ENCODE assay signal across 24 cellular contexts in genomic region chr14:70801836-70802235, GRCh38. TPM values are rescaled to one million over a fixed set of nuclear protein-coding genes. Genes with fewer than 3 reads are reported as not detected.
DNase-seq lines count a peak whose midpoint lies in the region; ATAC-seq, FAIRE-seq and TF ChIP-seq lines count a peak whose summit lies in the region.
"Had no signal": no experiment of that assay in that cellular context is flagged by ENCODE, and none has a peak within 500 bp of the region (broad histone marks: within the 10 kb centered on the region; RNA-seq: fewer than 3 reads in every experiment).

No MANE protein-coding gene starts in this region.

- no peak for TF ChIP-seq EP300 in GM12878 (IDR thresholded peaks at IDR 0.05; ENCODE audit: borderline replicate concordance in 1 of 2, control insufficient read depth in 1 of 2, low read depth in 2 of 2, low read length in 2 of 2)

- H3K4me3 ChIP-seq in PC-3 (ENCODE audit: low read length): no peak overlapping the region
- H3K4me3 ChIP-seq in GM12878: no peak overlapping the region
- H3K4me3 ChIP-seq in kidney (ENCODE audit: low read length in 2 of 2): no peak overlapping the region
- H3K4me3 ChIP-seq in A673 (ENCODE audit: low read depth, low read length, poor library complexity, severe bottlenecking): no peak overlapping the region
- H3K4me3 ChIP-seq: BLaER1 treated with 17β-estradiol and CSF1 and Interleukin-3, amounts not matched to agents 10 nM and 100 nM; SJSA1 had no signal

- RAD21 ChIA-PET in GM12878 (lab: Charles Lee; ENCODE audit: unreplicated experiment): interaction anchor here (0.7 kb wide), 1 partner anchor 133 kb away, joined by 3 read pairs; no protein-coding TSS in a partner anchor

- no peaks in the 10 kb centered on the region for H3K9me3 Mint-ChIP-seq in mesothelial cell of epicardium
- H3K9me3 Mint-ChIP-seq: CD4-positive, alpha-beta memory T cell had no signal

- DNase-seq in GM12891 (ENCODE audit: insufficient read length, low spot score) (no peak), PC-3 (peak; percentile 44), GM12878 (ENCODE audit: low read depth, low spot score) (no peak), mesothelial cell of epicardium (ENCODE audit: low spot score in 2 of 2, unreplicated experiment in 2 of 2) (no peak), kidney (no peak), A673 (ENCODE audit: low spot score) (no peak), G401 (ENCODE audit: low spot score) (no peak)
- DNase-seq: AML-193; CD4-positive, alpha-beta memory T cell; COR-L47; GF-D8; H7; MM.1S; NCI-H2029 treated with DMSO at 0.1 percent for 48 hours; NCI-H2171 treated with DMSO at 0.1 percent for 48 hours; NCI-H345; NCI-H510A treated with DMSO at 0.1 percent for 48 hours; Right ventricle myocardium superior had no signal

- peaks cover 28% of the 10 kb centered on the region for H3K36me3 ChIP-seq in PC-3 (ENCODE audit: low read depth, low read length)
- peaks cover 0 to 13% of the 10 kb centered on the region in 2 experiments; a peak in 3 of 4 replicates for H3K36me3 ChIP-seq in GM12878 (ENCODE audit: control insufficient read depth in 2 of 2, insufficient read depth in 2 of 2, low read length in 1 of 2)
- peaks cover 5 to 7% of the 10 kb centered on the region in 2 donors for H3K36me3 ChIP-seq in kidney (ENCODE audit: control insufficient read depth in 1 of 2, insufficient read depth in 2 of 2, low read length in 2 of 2)
- no peaks in the 10 kb centered on the region for H3K36me3 ChIP-seq in A673 (ENCODE audit: insufficient read depth, low read length, poor library complexity, severe bottlenecking)
- H3K36me3 ChIP-seq: SJSA1 had no signal

- H3K4me3 Mint-ChIP-seq in mesothelial cell of epicardium: no peak overlapping the region
- H3K4me3 Mint-ChIP-seq: CD4-positive, alpha-beta memory T cell had no signal

- in situ Hi-C loops in GM12878 (cut with MboI): no loop called here
- in situ Hi-C loops in G401 (cut with HindIII; ENCODE audit: low sequenced_read_pairs): no loop called here

- H3K9me3 ChIP-seq in PC-3 (ENCODE audit: low read length) (no peaks in the 10 kb centered on the region), GM12878 (replicated peaks; ENCODE audit: control insufficient read depth, insufficient read depth, low read length) (no peaks in the 10 kb centered on the region), kidney (ENCODE audit: control insufficient read depth in 1 of 2, low read length in 2 of 2) (no peaks in the 10 kb centered on the region), A673 (ENCODE audit: low read depth, low read length, poor library complexity, severe bottlenecking) (no peaks in the 10 kb centered on the region)
- H3K9me3 ChIP-seq: BLaER1 treated with 17β-estradiol and CSF1 and Interleukin-3, amounts not matched to agents 10 nM and 100 nM; SJSA1 had no signal

- SMC1A ChIA-PET in GM12878 (lab: Charles Lee; ENCODE audit: uncharacterized antibody, unreplicated experiment): interaction anchor here (0.5 kb wide), 1 partner anchor 39 kb away, joined by 3 read pairs; no protein-coding TSS in a partner anchor

- H3F3A ChIP-seq in PC-3 (ENCODE audit: low read length, unreplicated experiment): no peaks in the 10 kb centered on the region

- H3K27ac ChIP-seq in PC-3 (ENCODE audit: low read length) (no peak overlapping the region), GM12878 (ENCODE audit: control insufficient read depth, insufficient read depth) (no peak overlapping the region), kidney (ENCODE audit: low read depth in 2 of 2, low read length in 2 of 2) (no peak overlapping the region), A673 (ENCODE audit: low read depth, low read length, poor library complexity, severe bottlenecking) (no peak overlapping the region)
- H3K27ac ChIP-seq: BLaER1 treated with 17β-estradiol and CSF1 and Interleukin-3, amounts not matched to agents 10 nM and 100 nM; KMS-11; SJSA1 had no signal

- ATAC-seq in PC-3 (peak; percentile 27; the same call in 1 of the 2 replicates), GM12878 (no peak), HG03469 (IDR thresholded peaks at IDR 0.05; ENCODE audit: unreplicated experiment) (no peak)

- no peak overlapping the region for H2AFZ ChIP-seq in PC-3 (ENCODE audit: low read length)
- H2AFZ ChIP-seq in GM12878 (ENCODE audit: control insufficient read depth, low read depth, low read length): no peak overlapping the region

- peak overlapping the region; percentile 2; the same call in 1 of the 2 replicates for H3K4me2 ChIP-seq in PC-3 (ENCODE audit: low read length)
- H3K4me2 ChIP-seq in GM12878 (ENCODE audit: control insufficient read depth, insufficient read depth): peak overlapping the region; percentile 36
- H3K4me2 ChIP-seq: KMS-11 had no signal

- H4K20me1 ChIP-seq in PC-3 (ENCODE audit: low read length) (peaks cover 40% of the 10 kb centered on the region), GM12878 (ENCODE audit: control insufficient read depth, insufficient read depth) (peaks cover 3% of the 10 kb centered on the region; the same call in 1 of the 2 replicates)

- H3K36me3 Mint-ChIP-seq in mesothelial cell of epicardium: peaks cover 14% of the 10 kb centered on the region

- TF ChIP-seq CTCF in PC-3 (conservative IDR thresholded peaks at IDR 0.05; ENCODE audit: low read depth, low read length) (no peak), GM12878 (IDR thresholded peaks at IDR 0.05 in 2 of 3, conservative IDR thresholded peaks at IDR 0.05 in 1 of 3; ENCODE audit: control insufficient read depth in 2 of 3, extremely low read depth in 1 of 3, insufficient read depth in 1 of 3, low read depth in 3 of 3, low read length in 3 of 3) (no peak), mesothelial cell of epicardium (IDR thresholded peaks at IDR 0.05; ENCODE audit: unreplicated experiment) (no peak), kidney (IDR thresholded peaks at IDR 0.05; ENCODE audit: borderline replicate concordance, extremely low read depth, insufficient read depth) (no peak), A673 (conservative IDR thresholded peaks at IDR 0.05; ENCODE audit: low read depth, low read length) (no peak)

- CTCF ChIA-PET in PC-3 (lab: Charles Lee): no interaction called here
- CTCF ChIA-PET in GM12878 (lab: Yijun Ruan, JAX): interaction anchor here (0.8 to 1.2 kb wide), 2 partner anchors 8 to 16 kb away, joined by 4 to 5 read pairs; partner anchors contain the start of gene MAP3K9
- CTCF ChIA-PET in A673 (lab: Charles Lee): no interaction called here

- H3K9ac ChIP-seq in PC-3 (ENCODE audit: low read length) (no peak overlapping the region), GM12878 (ENCODE audit: control insufficient read depth, insufficient read depth, low read length) (no peak overlapping the region), kidney (ENCODE audit: low read length in 2 of 2) (no peak overlapping the region)
- H3K9ac ChIP-seq: BLaER1 treated with 17β-estradiol and CSF1 and Interleukin-3, amounts not matched to agents 10 nM and 100 nM; KMS-11 had no signal

- BruUV-seq in PC-3 (replicated peaks; lab: Mats Ljungman, UMichigan): no TSS peak
- BruUV-seq in GM12878 (replicated peaks; lab: Mats Ljungman, UMichigan): no TSS peak
- no TSS peak for BruUV-seq in A673 (replicated peaks; lab: Mats Ljungman, UMichigan)

- peaks cover 13% of the 10 kb centered on the region for H3K4me1 Mint-ChIP-seq in mesothelial cell of epicardium

- H3K4me1 ChIP-seq in PC-3 (ENCODE audit: insufficient read depth, low read length): peaks cover 14% of the 10 kb centered on the region
- H3K4me1 ChIP-seq in GM12878 (ENCODE audit: control insufficient read depth, insufficient read depth, low read length): peaks cover 31% of the 10 kb centered on the region
- H3K4me1 ChIP-seq in kidney (ENCODE audit: control insufficient read depth in 1 of 2, insufficient read depth in 1 of 2, low read depth in 1 of 2, low read length in 2 of 2): no peaks in the 10 kb centered on the region
- H3K4me1 ChIP-seq in A673 (ENCODE audit: insufficient read depth, low read length, poor library complexity, severe bottlenecking): no peaks in the 10 kb centered on the region
- H3K4me1 ChIP-seq: SJSA1 had no signal

- H3K9me2 ChIP-seq in PC-3 (replicated peaks; ENCODE audit: low read length): no peaks in the 10 kb centered on the region

- H3K79me2 ChIP-seq in PC-3 (ENCODE audit: low read length) (peaks cover 89% of the 10 kb centered on the region), GM12878 (ENCODE audit: control insufficient read depth, insufficient read depth, low read length) (peaks cover 3% of the 10 kb centered on the region)

- POLR2A ChIA-PET in PC-3 (lab: Charles Lee; ENCODE audit: unreplicated experiment) (no interaction called here), GM12878 (lab: Charles Lee) (interaction anchor here (0.5 to 0.7 kb wide), 2 partner anchors 20 to 1048 kb away, joined by 3 read pairs; no protein-coding TSS in a partner anchor), A673 (lab: Charles Lee; ENCODE audit: low non-redundant PET) (no interaction called here)

- TF ChIP-seq RAD21 in GM12878 (IDR thresholded peaks at IDR 0.05; ENCODE audit: insufficient read depth, low read depth, low read length): no peak

- no peaks in the 10 kb centered on the region for H3K27me3 Mint-ChIP-seq in mesothelial cell of epicardium (ENCODE audit: low read depth)
- H3K27me3 Mint-ChIP-seq: CD4-positive, alpha-beta memory T cell; IgD-negative memory B cell had no signal

- H3K27ac Mint-ChIP-seq in mesothelial cell of epicardium: peak overlapping the region; percentile 63
- H3K27ac Mint-ChIP-seq: CD4-positive, alpha-beta memory T cell had no signal

- intact Hi-C loops in PC-3 (cut with micrococcal nuclease): no loop called here
- intact Hi-C loops in GM12878 (cut with micrococcal nuclease; ENCODE audit: unreplicated experiment): loop anchor here (5.0 kb wide), 1 partner anchor 200 kb away; the partner anchor contains the start of gene MED6
- intact Hi-C loops in kidney (cut with DNase I): no loop called here
- intact Hi-C loops in A673 (cut with micrococcal nuclease; ENCODE audit: unreplicated experiment): no loop called here

- 98% methylated on average over 5 of the region's 5 CpGs for WGBS in GM12878 (ENCODE audit: insufficient coverage, insufficient replicate concordance, low lambda C conversion rate, missing lambda C conversion rate)

- H3K27me3 ChIP-seq in PC-3 (ENCODE audit: low read length) (no peaks in the 10 kb centered on the region), GM12878 (replicated peaks in 1 of 2; ENCODE audit: control insufficient read depth in 2 of 2, insufficient read depth in 2 of 2, low read length in 1 of 2) (no peaks in the 10 kb centered on the region), A673 (replicated peaks; ENCODE audit: insufficient read depth, low read depth, low read length, poor library complexity) (no peaks in the 10 kb centered on the region)

- FAIRE-seq in GM12891 (lab: Jason Lieb, UNC): peak; percentile 16
- FAIRE-seq in GM12878 (lab: Jason Lieb, UNC): no peak
- FAIRE-seq in kidney (lab: Jason Lieb, UNC): no peak
- FAIRE-seq: A204.1 had no signal

- TF ChIP-seq POLR2A in GM12891 (IDR thresholded peaks at IDR 0.05; ENCODE audit: low read depth, low read length): no peak
- TF ChIP-seq POLR2A in GM12878 (IDR thresholded peaks at IDR 0.05; ENCODE audit: low read depth, low read length): no peak

RNA-seq across cellular contexts. Expression of gene MAP3K9, which starts 7.5 kb away (rescaled TPM):
- polyA plus RNA-seq in GM12891 (2012; ENCODE audit: low read depth, missing spikeins): 1.7 TPM
- total RNA-seq in PC-3 (2014; rRNA removed): 13.4 and 14.3 TPM in 2 replicates
- total RNA-seq in GM12878 (2013; cell fraction: nucleolus; rRNA removed): 8.9 and 12.9 TPM in 2 replicates
- total RNA-seq in GM12878 (2014; rRNA removed): 3.2 and 4.8 TPM in 2 replicates
- total RNA-seq in GM12878 (2014; rRNA removed; fragmentation: Illumina TruSeq; extraction: Trizol): 3.3 TPM in 2 replicates
- total RNA-seq in GM12878 (2021): 7.5 and 7.9 TPM in 2 replicates
- 1.9 TPM for polyA plus RNA-seq in GM12878 (2011; ENCODE audit: low read depth)
- 1.6 and 2.8 TPM in 2 replicates for polyA plus RNA-seq in GM12878 (2011; rRNA removed)
- 2.3 and 2.4 TPM in 2 replicates for polyA plus RNA-seq in GM12878 (2011; cell fraction: cytosol; rRNA removed)
- 3.9 and 5.0 TPM in 2 replicates for polyA plus RNA-seq in GM12878 (2011; cell fraction: nucleus; rRNA removed)
- 2.9 and 3.3 TPM in 2 replicates for polyA plus RNA-seq in GM12878 (2012)
- polyA plus RNA-seq in GM12878 (2014; fragmentation: Illumina TruSeq; extraction: Trizol): 3.4 and 4.1 TPM in 2 replicates
- polyA plus RNA-seq in GM12878 (2014; fragmentation: Nextera tagmentation; extraction: Ambion mirVana): under 1 TPM; 0.48 to 0.58 TPM
- polyA plus RNA-seq in GM12878 (2014; rRNA removed): 3.0 and 3.3 TPM in 2 replicates
- 1 to 10 TPM; 1.3 TPM for polyA plus RNA-seq in GM12878 (2016; fragmentation: Nextera tagmentation; extraction: Ambion mirVana)
- 4.7 and 5.1 TPM in 2 replicates for polyA minus RNA-seq in GM12878 (2011; rRNA and poly(A)+ RNA removed)
- 1.7 and 1.8 TPM in 2 replicates for polyA minus RNA-seq in GM12878 (2011; cell fraction: cytosol; rRNA and poly(A)+ RNA removed)
- 2.2 and 3.8 TPM in 2 replicates for polyA minus RNA-seq in GM12878 (2011; cell fraction: nucleus; rRNA and poly(A)+ RNA removed)
- 9.2 to 10.7 TPM (median 9.5 TPM) in 3 replicates for total RNA-seq in mesothelial cell of epicardium
- total RNA-seq in kidney: 8.3 TPM
- 1.0 TPM for polyA plus RNA-seq in kidney (ENCODE audit: insufficient read depth, low read depth, low replicate concordance)
- total RNA-seq in A673 (2021): 5.4 and 6.4 TPM in 2 replicates
- total RNA-seq in G401 (2014; rRNA removed; shearing (Covaris generic)): 3.3 and 3.8 TPM in 2 replicates
